27 cellular contexts compared by ENCODE assay signal in the genomic region with DNA sequence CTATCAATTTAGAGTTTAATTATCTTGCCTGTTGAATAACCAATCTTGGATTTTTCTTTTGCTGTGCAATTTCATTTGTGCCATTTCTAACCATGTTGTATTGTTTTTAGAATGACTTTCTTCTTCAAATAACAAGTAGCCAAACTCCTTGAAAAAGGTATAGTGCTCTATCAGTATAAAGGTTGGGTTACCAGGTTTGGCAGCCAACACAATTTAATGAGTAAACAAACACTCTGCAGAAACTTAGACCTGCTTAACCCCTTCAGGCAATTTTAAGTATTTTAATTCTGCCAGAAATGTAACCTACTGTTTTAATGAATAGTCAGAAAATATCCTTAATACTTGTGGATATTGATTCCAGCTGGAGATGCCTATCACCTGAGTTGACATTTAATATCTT.
"Had no signal": no experiment of that assay in that cellular context is flagged by ENCODE, and none has a peak within 500 bp of the region (broad histone marks: within the 10 kb centered on the region; RNA-seq: fewer than 3 reads in every experiment).

No MANE protein-coding gene starts in this region.

- H3K4me3 ChIP-seq: gastrocnemius medialis, heart left ventricle, hepatocyte, mucosa of descending colon, pancreas, smooth muscle cell, stomach, thyroid gland, vagina had no signal

- DNase-seq: effector CD8-positive, alpha-beta T cell; endodermal cell; foreskin fibroblast; gastrocnemius medialis; heart left ventricle; kidney; mesenchymal stem cell; mucosa of descending colon; naive B cell; pancreas; stimulated activated CD4-positive, alpha-beta T cell treated with anti-CD3 and anti-CD28 coated beads, Interleukin-12 subunit alpha, Interleukin-12 subunit beta, amount 100 ng/mL, for 4 hours; stimulated activated CD4-positive, alpha-beta T cell treated with anti-CD3 and anti-CD28 coated beads, Interleukin-1b, Interleukin-23, amount 100 ng/mL, for 48 hours; stimulated activated CD4-positive, alpha-beta T cell treated with anti-CD3 and anti-CD28 coated beads, Interleukin-4, amount 100 ng/mL, for 1 hour; stimulated activated CD8-positive, alpha-beta memory T cell treated with anti-CD3 and anti-CD28 coated beads, Interleukin-4, amount 100 ng/mL, for 48 hours; stimulated activated naive CD4-positive, alpha-beta T cell; stomach; thyroid gland; trophoblast cell had no signal

- H3K4me1 ChIP-seq: gastrocnemius medialis, heart left ventricle, thyroid gland, vagina had no signal

- H2AFZ ChIP-seq: hepatocyte had no signal

- H3K9me3 ChIP-seq: gastrocnemius medialis, heart left ventricle, mucosa of descending colon, neutrophil, pancreas, stomach, thyroid gland, vagina had no signal

- H3K79me2 ChIP-seq: hepatocyte had no signal

- H3K4me2 ChIP-seq: hepatocyte, smooth muscle cell had no signal

- H3K27ac ChIP-seq: epithelial cell of prostate, gastrocnemius medialis, heart left ventricle, hepatocyte, neutrophil, pancreas, thyroid gland, vagina had no signal

- ATAC-seq: esophagus mucosa; gastrocnemius medialis; heart left ventricle; left lobe of liver; mucosa of descending colon; natural killer cell treated with Interleukin-12 subunit alpha and Interleukin-12 subunit beta and Interleukin-15 and Interleukin-18, amount 100 ng/mL, for 72 hours; sciatic nerve had no signal

- H3K36me3 ChIP-seq: gastrocnemius medialis, heart left ventricle, neutrophil, pancreas, stomach, thyroid gland, vagina had no signal

- H3K27me3 ChIP-seq: gastrocnemius medialis, heart left ventricle, hepatocyte, neutrophil, pancreas, stomach, thyroid gland, vagina had no signal

- FAIRE-seq: pancreas had no signal
